9 cellular contexts compared by ENCODE assay signal in the genomic region with DNA sequence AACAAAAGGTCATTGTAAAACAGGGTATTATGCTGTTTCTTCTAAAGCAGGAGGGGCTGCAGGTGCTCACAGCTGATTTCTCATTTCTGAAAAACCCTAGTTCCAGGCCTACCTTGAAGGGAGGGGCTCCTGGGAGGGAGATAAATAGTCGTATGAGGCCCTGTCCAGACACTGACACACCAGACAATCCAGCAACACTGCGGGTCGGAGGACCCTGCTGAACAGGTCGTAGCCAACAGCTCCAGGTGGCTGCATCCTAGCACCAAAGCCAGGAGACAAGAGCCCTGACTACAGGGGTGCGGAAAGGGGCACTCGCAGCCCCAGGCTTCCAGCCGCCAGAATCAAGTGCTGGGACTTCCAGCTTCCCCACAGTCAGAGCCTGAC. TPM values are rescaled to one million over a fixed set of nuclear protein-coding genes. Genes with fewer than 3 reads are reported as not detected.
DNase-seq lines count a peak whose midpoint lies in the region; ATAC-seq and TF ChIP-seq lines count a peak whose summit lies in the region.
"Had no signal": no experiment of that assay in that cellular context is flagged by ENCODE, and none has a peak within 500 bp of the region (broad histone marks: within the 10 kb centered on the region; RNA-seq: fewer than 3 reads in every experiment).

No MANE protein-coding gene starts in this region.

- peak overlapping the region; percentile 89 for H3K27ac Mint-ChIP-seq in activated naive CD4-positive, alpha-beta T cell treated with anti-CD3 and anti-CD28 coated beads, Interleukin-2, amount 10 ng/mL, durations not matched to agents 7 days and 5 days
- peak overlapping the region; percentile 85 for H3K27ac Mint-ChIP-seq in activated CD4-positive, alpha-beta memory T cell treated with anti-CD3 and anti-CD28 coated beads, Interleukin-2, amount 10 ng/mL, durations not matched to agents 7 days and 5 days

- no peak for TF ChIP-seq POLR2A in tibial nerve (IDR thresholded peaks at IDR 0.05)

- no peak for ATAC-seq in GM18520 (IDR thresholded peaks at IDR 0.05; ENCODE audit: unreplicated experiment)

- H3K4me1 ChIP-seq in tibial nerve: peaks cover 17 to 69% (median 61%) of the 10 kb centered on the region in 4 donors

- no peaks in the 10 kb centered on the region for H3K9me3 ChIP-seq in tibial nerve

- no peak overlapping the region for H3K4me3 ChIP-seq in tibial nerve

- CTCF ChIA-PET in activated naive CD4-positive, alpha-beta T cell treated with anti-CD3 and anti-CD28 coated beads, Interleukin-2, amount 10 ng/mL, durations not matched to agents 7 days and 5 days (lab: Charles Lee): interaction anchor here (1.0 to 4.2 kb wide), 8 partner anchors 9 to 484 kb away, joined by 3 to 13 read pairs (median 4); a partner anchor contains a TSS
- CTCF ChIA-PET in activated CD4-positive, alpha-beta memory T cell treated with anti-CD3 and anti-CD28 coated beads, Interleukin-2, amount 10 ng/mL, durations not matched to agents 7 days and 5 days (lab: Charles Lee): interaction anchor here (1.0 to 3.5 kb wide), 5 partner anchors 14 to 211 kb away, joined by 3 to 20 read pairs (median 5); a partner anchor contains a TSS

- WGBS in tibial nerve, 2 donors: 81 to 84% methylated on average over 7 of the region's 7 CpGs

- H3K27ac ChIP-seq in tibial nerve: peak overlapping the region; percentile 87 to 98 (median 94)

- in situ Hi-C loops in KBM-7 (cut with MboI; ENCODE audit: low pct_unique_long_range_greater_than_20kb, low sequenced_read_pairs): no loop called here

- POLR2A ChIA-PET in activated CD4-positive, alpha-beta memory T cell treated with anti-CD3 and anti-CD28 coated beads, Interleukin-2, amount 10 ng/mL, durations not matched to agents 7 days and 5 days (lab: Charles Lee): interaction anchor here (0.8 to 4.6 kb wide), 13 partner anchors 18 to 211 kb away, joined by 3 to 74 read pairs (median 6); a partner anchor contains a TSS

- no peak overlapping the region for H3K4me3 Mint-ChIP-seq in activated naive CD4-positive, alpha-beta T cell treated with anti-CD3 and anti-CD28 coated beads, Interleukin-2, amount 10 ng/mL, durations not matched to agents 7 days and 5 days
- H3K4me3 Mint-ChIP-seq in activated CD4-positive, alpha-beta memory T cell treated with anti-CD3 and anti-CD28 coated beads, Interleukin-2, amount 10 ng/mL, durations not matched to agents 7 days and 5 days: peak overlapping the region; percentile 16

- peaks cover 29% of the 10 kb centered on the region for H3K4me1 Mint-ChIP-seq in activated naive CD4-positive, alpha-beta T cell treated with anti-CD3 and anti-CD28 coated beads, Interleukin-2, amount 10 ng/mL, durations not matched to agents 7 days and 5 days
- H3K4me1 Mint-ChIP-seq in activated CD4-positive, alpha-beta memory T cell treated with anti-CD3 and anti-CD28 coated beads, Interleukin-2, amount 10 ng/mL, durations not matched to agents 7 days and 5 days: peaks cover 30% of the 10 kb centered on the region

- H3K27me3 ChIP-seq in tibial nerve: no peaks in the 10 kb centered on the region

- no peaks in the 10 kb centered on the region for H3K27me3 Mint-ChIP-seq in activated naive CD4-positive, alpha-beta T cell treated with anti-CD3 and anti-CD28 coated beads, Interleukin-2, amount 10 ng/mL, durations not matched to agents 7 days and 5 days
- no peaks in the 10 kb centered on the region for H3K27me3 Mint-ChIP-seq in activated CD4-positive, alpha-beta memory T cell treated with anti-CD3 and anti-CD28 coated beads, Interleukin-2, amount 10 ng/mL, durations not matched to agents 7 days and 5 days

- TF ChIP-seq CTCF in tibial nerve (IDR thresholded peaks at IDR 0.05): no peak

- no peaks in the 10 kb centered on the region for H3K36me3 Mint-ChIP-seq in activated naive CD4-positive, alpha-beta T cell treated with anti-CD3 and anti-CD28 coated beads, Interleukin-2, amount 10 ng/mL, durations not matched to agents 7 days and 5 days
- no peaks in the 10 kb centered on the region for H3K36me3 Mint-ChIP-seq in activated CD4-positive, alpha-beta memory T cell treated with anti-CD3 and anti-CD28 coated beads, Interleukin-2, amount 10 ng/mL, durations not matched to agents 7 days and 5 days (ENCODE audit: low read depth)

- TF ChIP-seq EP300 in tibial nerve (IDR thresholded peaks at IDR 0.05): no peak

- H3K9me3 Mint-ChIP-seq in activated naive CD4-positive, alpha-beta T cell treated with anti-CD3 and anti-CD28 coated beads, Interleukin-2, amount 10 ng/mL, durations not matched to agents 7 days and 5 days: no peaks in the 10 kb centered on the region
- no peaks in the 10 kb centered on the region for H3K9me3 Mint-ChIP-seq in activated CD4-positive, alpha-beta memory T cell treated with anti-CD3 and anti-CD28 coated beads, Interleukin-2, amount 10 ng/mL, durations not matched to agents 7 days and 5 days

- H3K36me3 ChIP-seq in tibial nerve: no peaks in the 10 kb centered on the region

- no peak for DNase-seq in activated naive CD4-positive, alpha-beta T cell treated with anti-CD3 and anti-CD28 coated beads, Interleukin-2, amount 10 ng/mL, durations not matched to agents 7 days and 5 days
- DNase-seq in activated naive CD4-positive, alpha-beta T cell treated with anti-CD3 and anti-CD28 coated beads, Interleukin-2, amount 50 U/mL, for 16 hours: no peak
- no peak for DNase-seq in activated CD4-positive, alpha-beta memory T cell treated with anti-CD3 and anti-CD28 coated beads, Interleukin-2, amount 10 ng/mL, durations not matched to agents 7 days and 5 days
- DNase-seq in left kidney (ENCODE audit: low read depth, low spot score) (peak; percentile 45), tibial nerve (ENCODE audit: low spot score in 2 of 2) (no peak), KBM-7 (no peak), GOT3 (lab: John Stamatoyannopoulos, UW) (no peak)
- DNase-seq: NCI-H774 had no signal

RNA-seq across cellular contexts. Expression of a gene that starts 41.2 kb away (rescaled TPM):
- total RNA-seq in activated CD4-positive, alpha-beta memory T cell treated with anti-CD3 and anti-CD28 coated beads, Interleukin-2, amount 10 ng/mL, durations not matched to agents 7 days and 5 days: 100 to 1,000 TPM; 235 to 242 TPM
- 100 to 1,000 TPM in 1 of 4 donors, 10 to 100 TPM in 3; 65.3 to 129 (median 87.7) TPM for total RNA-seq in tibial nerve
